Comparison of ENCODE assay signal across 12 cellular contexts in the genomic region with DNA sequence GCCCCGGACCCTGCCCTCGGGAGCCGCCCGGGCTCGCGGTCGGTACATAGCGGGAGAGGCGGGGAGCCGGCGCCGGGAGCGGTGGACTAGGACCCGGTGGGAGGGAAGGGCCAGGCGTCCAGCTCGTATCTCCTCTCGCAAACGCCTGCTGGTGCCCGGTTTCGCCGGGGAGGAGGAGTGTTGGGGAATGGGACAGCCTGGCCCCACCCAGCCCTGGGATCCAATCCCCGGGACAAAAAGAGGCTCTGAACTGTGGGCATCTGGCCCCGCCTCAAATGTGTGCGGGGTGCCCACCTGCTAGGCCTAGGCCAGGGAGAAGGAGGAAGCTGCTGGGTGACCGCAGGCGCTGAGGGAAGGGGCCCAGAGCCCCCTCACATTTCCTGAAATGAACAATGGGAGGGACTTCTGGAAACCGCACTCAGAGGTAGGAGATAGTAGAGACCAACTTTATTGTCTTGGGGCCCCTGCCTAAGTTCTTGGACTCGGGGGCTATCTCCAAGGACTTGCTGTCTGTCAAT. TPM values are rescaled to one million over a fixed set of nuclear protein-coding genes. Genes with fewer than 3 reads are reported as not detected.
DNase-seq lines count a peak whose midpoint lies in the region; ATAC-seq and TF ChIP-seq lines count a peak whose summit lies in the region.
"Had no signal": no experiment of that assay in that cellular context is flagged by ENCODE, and none has a peak within 500 bp of the region (broad histone marks: within the 10 kb centered on the region; RNA-seq: fewer than 3 reads in every experiment).

A gene with protein sequence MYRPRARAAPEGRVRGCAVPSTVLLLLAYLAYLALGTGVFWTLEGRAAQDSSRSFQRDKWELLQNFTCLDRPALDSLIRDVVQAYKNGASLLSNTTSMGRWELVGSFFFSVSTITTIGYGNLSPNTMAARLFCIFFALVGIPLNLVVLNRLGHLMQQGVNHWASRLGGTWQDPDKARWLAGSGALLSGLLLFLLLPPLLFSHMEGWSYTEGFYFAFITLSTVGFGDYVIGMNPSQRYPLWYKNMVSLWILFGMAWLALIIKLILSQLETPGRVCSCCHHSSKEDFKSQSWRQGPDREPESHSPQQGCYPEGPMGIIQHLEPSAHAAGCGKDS (minus strand): TSS at position 147 of the 518 bp plus-strand sequence. CDS start 99 bp downstream, at position 48.

- H3K36me3 ChIP-seq in tibial nerve, result no peaks in the 10 kb centered on the region

- peaks cover 0 to 17% (median 11%) of the 10 kb centered on the region in 4 donors for H3K4me1 ChIP-seq in tibial nerve

- 12 to 17% methylated on average over 21 to 27 of the region's 28 CpGs for WGBS in tibial nerve, 2 donors

- intact Hi-C loops in activated naive CD4-positive, alpha-beta T cell treated with anti-CD3 and anti-CD28 coated beads for 36 hours (cut with micrococcal nuclease), result no loop called here

- no peaks in the 10 kb centered on the region for H3K36me3 Mint-ChIP-seq in activated naive CD4-positive, alpha-beta T cell treated with anti-CD3 and anti-CD28 coated beads for 36 hours (ENCODE audit: low read depth)
- H3K36me3 Mint-ChIP-seq in activated naive CD8-positive, alpha-beta T cell treated with anti-CD3 and anti-CD28 coated beads, Interleukin-2, amount 10 ng/mL, durations not matched to agents 7 days and 5 days, result no peaks in the 10 kb centered on the region
- H3K36me3 Mint-ChIP-seq in memory B cell, result no peaks in the 10 kb centered on the region

- H3K9me3 ChIP-seq in tibial nerve, result no peaks in the 10 kb centered on the region

- peak within 1 kb of the TSS; percentile 18 for H3K4me3 Mint-ChIP-seq in activated naive CD4-positive, alpha-beta T cell treated with anti-CD3 and anti-CD28 coated beads for 36 hours
- peak within 1 kb of the TSS; percentile 50 for H3K4me3 Mint-ChIP-seq in activated naive CD8-positive, alpha-beta T cell treated with anti-CD3 and anti-CD28 coated beads, Interleukin-2, amount 10 ng/mL, durations not matched to agents 7 days and 5 days
- H3K4me3 Mint-ChIP-seq in memory B cell, result peak within 1 kb of the TSS; percentile 43

- no peak for ATAC-seq in activated naive CD8-positive, alpha-beta T cell treated with anti-CD3 and anti-CD28 coated beads, Interleukin-2, amount 10 ng/mL, durations not matched to agents 7 days and 5 days (ENCODE audit: low read depth)
- ATAC-seq in memory B cell (ENCODE audit: low read depth), result no peak

- H3K27ac ChIP-seq in tibial nerve, result no peak within 1 kb of the TSS
- H3K27ac ChIP-seq: SK-N-MC had no signal

- no peak within 1 kb of the TSS for H3K27ac Mint-ChIP-seq in activated naive CD4-positive, alpha-beta T cell treated with anti-CD3 and anti-CD28 coated beads for 36 hours
- H3K27ac Mint-ChIP-seq in activated naive CD8-positive, alpha-beta T cell treated with anti-CD3 and anti-CD28 coated beads, Interleukin-2, amount 10 ng/mL, durations not matched to agents 7 days and 5 days, result no peak within 1 kb of the TSS
- no peak within 1 kb of the TSS for H3K27ac Mint-ChIP-seq in memory B cell

- H3K27me3 Mint-ChIP-seq in activated naive CD4-positive, alpha-beta T cell treated with anti-CD3 and anti-CD28 coated beads for 36 hours (ENCODE audit: low read depth), result peaks cover 48% of the 10 kb centered on the region
- peaks cover 55% of the 10 kb centered on the region for H3K27me3 Mint-ChIP-seq in activated naive CD8-positive, alpha-beta T cell treated with anti-CD3 and anti-CD28 coated beads, Interleukin-2, amount 10 ng/mL, durations not matched to agents 7 days and 5 days
- H3K27me3 Mint-ChIP-seq in memory B cell, result peaks cover 24% of the 10 kb centered on the region

- H3K27me3 ChIP-seq in tibial nerve, result peaks cover 0 to 47% of the 10 kb centered on the region in 2 donors

- DNase-seq in activated naive CD4-positive, alpha-beta T cell treated with anti-CD3 and anti-CD28 coated beads for 36 hours, result no peak
- DNase-seq in activated naive CD4-positive, alpha-beta T cell treated with Interleukin-2 at 50 U/mL for 16 hours, result no peak
- DNase-seq in activated naive CD8-positive, alpha-beta T cell treated with anti-CD3 and anti-CD28 coated beads, Interleukin-2, amount 10 ng/mL, durations not matched to agents 7 days and 5 days, result no peak
- DNase-seq in memory B cell (ENCODE audit: low spot score in 2 of 2) (no peak), tibial nerve (ENCODE audit: low spot score in 2 of 2) (no peak), kidney glomerular epithelial cell (lab: John Stamatoyannopoulos, UW) (no peak), NCI-H187 treated with DMSO at 0.1 percent for 48 hours (lab: John Stamatoyannopoulos, UW) (no peak), GM20000 (ENCODE audit: low spot score) (no peak)
- DNase-seq: NCI-H1694 had no signal

- no peak for TF ChIP-seq CTCF in tibial nerve (IDR thresholded peaks at IDR 0.05)
- no peak for TF ChIP-seq CTCF in GM20000 (IDR thresholded peaks at IDR 0.05; ENCODE audit: extremely low read depth, missing control alignments)

- H3K4me1 Mint-ChIP-seq in activated naive CD4-positive, alpha-beta T cell treated with anti-CD3 and anti-CD28 coated beads for 36 hours (ENCODE audit: low read depth), result peaks cover 7% of the 10 kb centered on the region
- peaks cover 1% of the 10 kb centered on the region for H3K4me1 Mint-ChIP-seq in activated naive CD8-positive, alpha-beta T cell treated with anti-CD3 and anti-CD28 coated beads, Interleukin-2, amount 10 ng/mL, durations not matched to agents 7 days and 5 days
- H3K4me1 Mint-ChIP-seq in memory B cell, result peaks cover 5% of the 10 kb centered on the region

- H3K9me3 Mint-ChIP-seq in activated naive CD4-positive, alpha-beta T cell treated with anti-CD3 and anti-CD28 coated beads for 36 hours, result no peaks in the 10 kb centered on the region
- H3K9me3 Mint-ChIP-seq in activated naive CD8-positive, alpha-beta T cell treated with anti-CD3 and anti-CD28 coated beads, Interleukin-2, amount 10 ng/mL, durations not matched to agents 7 days and 5 days, result no peaks in the 10 kb centered on the region
- no peaks in the 10 kb centered on the region for H3K9me3 Mint-ChIP-seq in memory B cell

- CTCF ChIA-PET in activated naive CD4-positive, alpha-beta T cell treated with anti-CD3 and anti-CD28 coated beads for 36 hours (lab: Charles Lee), result interaction anchor here (17.6 kb wide), 1 partner anchor 145 kb away, joined by 391 read pairs; no protein-coding TSS in a partner anchor

- TF ChIP-seq EP300 in tibial nerve (IDR thresholded peaks at IDR 0.05), result no peak

- POLR2A ChIA-PET in activated naive CD8-positive, alpha-beta T cell treated with anti-CD3 and anti-CD28 coated beads, Interleukin-2, amount 10 ng/mL, durations not matched to agents 7 days and 5 days (lab: Charles Lee), result no interaction called here

- H3K4me3 ChIP-seq in tibial nerve, result peak within 1 kb of the TSS in 3 of 4 donors; percentile 19 to 45 (median 20)
- H3K4me3 ChIP-seq: SK-N-MC had no signal

- no peak for TF ChIP-seq POLR2A in tibial nerve (IDR thresholded peaks at IDR 0.05)

RNA-seq across cellular contexts. Expression of the gene that starts here (rescaled TPM):
- total RNA-seq in activated naive CD4-positive, alpha-beta T cell treated with anti-CD3 and anti-CD28 coated beads for 36 hours, result not detected
- not detected for total RNA-seq in activated naive CD8-positive, alpha-beta T cell treated with anti-CD3 and anti-CD28 coated beads, Interleukin-2, amount 10 ng/mL, durations not matched to agents 7 days and 5 days
- 1 to 10 TPM in 2 of 4 donors, not detected in 2; 1.1 to 1.7 TPM for total RNA-seq in tibial nerve
- total RNA-seq: dermis microvascular lymphatic vessel endothelial cell, H4 had no signal
